In the genomic region with DNA sequence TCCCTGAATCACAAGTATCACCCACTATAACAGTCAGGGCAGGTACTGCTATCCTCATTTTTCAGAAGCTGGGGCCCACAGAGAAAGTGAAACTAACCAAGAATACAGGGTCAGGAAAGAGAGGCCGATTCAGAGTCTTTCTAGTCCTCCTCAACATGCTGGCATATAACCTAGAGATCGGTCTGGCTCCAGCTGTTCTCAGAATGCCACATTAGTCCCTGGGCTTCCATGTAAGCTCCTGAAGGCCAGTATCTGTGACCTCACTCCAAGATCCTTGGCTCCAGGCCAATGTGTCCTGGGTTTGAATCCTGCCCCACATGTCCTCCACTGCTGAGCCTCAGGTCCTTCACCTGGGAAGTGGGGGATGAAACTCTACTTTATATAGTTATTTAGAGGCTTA, we compare ENCODE assay signal across 22 cellular contexts. TPM values are rescaled to one million over a fixed set of nuclear protein-coding genes. Genes with fewer than 3 reads are reported as not detected.
DNase-seq lines count a peak whose midpoint lies in the region.
"Had no signal": no experiment of that assay in that cellular context is flagged by ENCODE, and none has a peak within 500 bp of the region (broad histone marks: within the 10 kb centered on the region; RNA-seq: fewer than 3 reads in every experiment).

No MANE protein-coding gene starts in this region.

- intact Hi-C loops in posterior cingulate gyrus (cut with DNase I), result no loop called here

- H3K36me3 ChIP-seq in skeletal muscle tissue (ENCODE audit: control insufficient read depth in 3 of 3, insufficient read depth in 3 of 3, low read length in 3 of 3), result no peaks in the 10 kb centered on the region
- no peaks in the 10 kb centered on the region for H3K36me3 ChIP-seq in effector memory CD4-positive, alpha-beta T cell (ENCODE audit: control insufficient read depth, insufficient read depth, low read length)
- H3K36me3 ChIP-seq: BLaER1 treated with 17β-estradiol and CSF1 and Interleukin-3, amounts not matched to agents 10 nM and 100 nM had no signal

- peak overlapping the region in 1 of 3 donors; percentile 25 for H3K9ac ChIP-seq in skeletal muscle tissue (ENCODE audit: low read depth in 1 of 3, low read length in 3 of 3)
- H3K9ac ChIP-seq: BLaER1 treated with 17β-estradiol and CSF1 and Interleukin-3, amounts not matched to agents 10 nM and 100 nM had no signal

- DNase-seq in DMS 273 (lab: John Stamatoyannopoulos, UW; ENCODE audit: unreplicated experiment) (peak; percentile 2), DMS 273 treated with DMSO at 0.1 percent for 48 hours (lab: John Stamatoyannopoulos, UW) (no peak), OCI-M1 (lab: John Stamatoyannopoulos, UW) (peak; percentile 63), myocyte (ENCODE audit: low read depth) (peak; percentile 21), NCI-H2227 treated with DMSO at 0.1 percent for 48 hours (lab: John Stamatoyannopoulos, UW) (no peak), posterior cingulate gyrus (no peak)
- no peak for DNase-seq in effector memory CD4-positive, alpha-beta T cell
- DNase-seq: ACHN; Caco-2; CD4-positive, alpha-beta memory T cell; DMS153; GDM1; H7; NCI-H1092; NCI-H1436; NCI-H1930; NCI-H226; NCI-H524; NCI-H82 had no signal

- peak overlapping the region; percentile 20 for H3K27ac ChIP-seq in skeletal muscle tissue (ENCODE audit: low read depth, low read length)
- H3K27ac ChIP-seq in effector memory CD4-positive, alpha-beta T cell (ENCODE audit: insufficient read depth, low read length, poor library complexity, severe bottlenecking), result no peak overlapping the region
- H3K27ac ChIP-seq: 22Rv1; BLaER1 treated with 17β-estradiol and CSF1 and Interleukin-3, amounts not matched to agents 10 nM and 100 nM had no signal

- peaks cover 7 to 15% (median 14%) of the 10 kb centered on the region in 3 donors for H3K4me1 ChIP-seq in skeletal muscle tissue (ENCODE audit: control insufficient read depth in 3 of 3, insufficient read depth in 3 of 3, low read length in 3 of 3)
- H3K4me1 ChIP-seq in effector memory CD4-positive, alpha-beta T cell (ENCODE audit: control insufficient read depth, insufficient read depth, low read length, poor library complexity, severe bottlenecking), result no peaks in the 10 kb centered on the region

- peak overlapping the region; percentile 5 to 52 (median 18) for H3K4me3 ChIP-seq in skeletal muscle tissue (ENCODE audit: low read length in 3 of 3)
- H3K4me3 ChIP-seq in effector memory CD4-positive, alpha-beta T cell (ENCODE audit: insufficient read depth, low read depth, low read length, poor library complexity, severe bottlenecking), result no peak overlapping the region
- H3K4me3 ChIP-seq: BLaER1 treated with 17β-estradiol and CSF1 and Interleukin-3, amounts not matched to agents 10 nM and 100 nM had no signal

- H3K9me3 ChIP-seq in skeletal muscle tissue (ENCODE audit: control insufficient read depth in 3 of 3, low read length in 3 of 3), result no peaks in the 10 kb centered on the region
- H3K9me3 ChIP-seq in effector memory CD4-positive, alpha-beta T cell (ENCODE audit: control insufficient read depth, low read length), result no peaks in the 10 kb centered on the region
- H3K9me3 ChIP-seq: BLaER1 treated with 17β-estradiol and CSF1 and Interleukin-3, amounts not matched to agents 10 nM and 100 nM; Caco-2 had no signal

- H3K27me3 ChIP-seq in skeletal muscle tissue (ENCODE audit: control insufficient read depth in 3 of 3, insufficient read depth in 3 of 3, low read length in 3 of 3), result no peaks in the 10 kb centered on the region
- no peaks in the 10 kb centered on the region for H3K27me3 ChIP-seq in effector memory CD4-positive, alpha-beta T cell (replicated peaks; ENCODE audit: control insufficient read depth, insufficient read depth, low read length, poor library complexity, severe bottlenecking)

RNA-seq across cellular contexts. Expression of a gene that starts 50.4 kb away (rescaled TPM):
- 0.21 and 0.31 TPM in 2 replicates for total RNA-seq in myocyte
- polyA plus RNA-seq in myocyte (2012), result 0.73 TPM
- 18.3 TPM for total RNA-seq in skeletal muscle tissue

Comparison
In these comparisons a context has a peak if more than half of its experiments do, and no peak if none do; other contexts are left out.
1. DNase-seq: peak in DMS 273 (single experiment), OCI-M1 (single experiment) and myocyte (single experiment); none in DMS 273 treated with DMSO at 0.1 percent for 48 hours (single experiment), effector memory CD4-positive, alpha-beta T cell (0 of 3), NCI-H2227 treated with DMSO at 0.1 percent for 48 hours (single experiment) and posterior cingulate gyrus (0 of 10).
2. RNA of a gene that starts 50.4 kb away (total RNA-seq): 18.3 TPM in skeletal muscle tissue (single experiment); 0.21 to 0.31 TPM in myocyte; every median in the first group is over 10 times any median in the second.